ENCODE assay signal across 24 cellular contexts in the genomic region with DNA sequence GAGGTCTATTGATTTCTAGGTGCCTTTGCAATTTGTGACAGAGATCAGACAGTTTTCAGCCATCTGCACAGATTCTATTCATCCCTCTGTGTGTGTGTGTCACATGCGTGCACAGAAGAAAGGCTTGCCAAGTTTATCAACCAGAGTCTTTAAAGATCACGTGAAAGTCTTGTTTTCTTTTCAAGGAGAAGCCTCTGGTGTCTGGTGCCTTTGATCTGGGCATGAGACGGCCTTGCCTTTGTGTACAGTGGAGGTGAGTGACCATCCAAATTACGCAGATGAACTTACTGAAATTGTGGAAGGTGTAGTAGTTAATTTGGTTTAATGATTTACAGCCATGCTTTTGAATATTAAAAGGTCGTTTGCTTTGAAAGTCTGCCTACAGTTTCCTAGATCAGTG.
"Had no signal": no experiment of that assay in that cellular context is flagged by ENCODE, and none has a peak within 500 bp of the region (broad histone marks: within the 10 kb centered on the region; RNA-seq: fewer than 3 reads in every experiment).

No MANE protein-coding gene starts in this region.

- H3K27me3 Mint-ChIP-seq: activated CD4-positive, alpha-beta T cell treated with anti-CD3 and anti-CD28 coated beads, Interleukin-2, amount 10 ng/mL, durations not matched to agents 24 days and 14 days had no signal

- H3K9me3 ChIP-seq: thyroid gland had no signal

- FAIRE-seq: endometrium, urothelium cell line had no signal

- H3K4me3 Mint-ChIP-seq: activated CD4-positive, alpha-beta T cell treated with anti-CD3 and anti-CD28 coated beads, Interleukin-2, amount 10 ng/mL, durations not matched to agents 24 days and 14 days; activated CD8-positive, alpha-beta T cell treated with anti-CD3 and anti-CD28 coated beads for 36 hours; activated naive CD4-positive, alpha-beta T cell treated with anti-CD3 and anti-CD28 coated beads for 36 hours; central memory CD8-positive, alpha-beta T cell; immature natural killer cell; memory B cell; natural killer cell had no signal

- H3K4me1 Mint-ChIP-seq: central memory CD8-positive, alpha-beta T cell; immature natural killer cell; memory B cell; natural killer cell had no signal

- H3K4me3 ChIP-seq: coronary artery, gastroesophageal sphincter, heart right ventricle, thyroid gland had no signal

- H3K36me3 ChIP-seq: brain microvascular endothelial cell, gastroesophageal sphincter, heart right ventricle, thyroid gland had no signal

- H3K27ac ChIP-seq: brain microvascular endothelial cell, coronary artery, gastroesophageal sphincter, heart right ventricle, thyroid gland had no signal

- H3K27ac Mint-ChIP-seq: activated CD4-positive, alpha-beta T cell treated with anti-CD3 and anti-CD28 coated beads, Interleukin-2, amount 10 ng/mL, durations not matched to agents 24 days and 14 days; activated CD8-positive, alpha-beta T cell treated with anti-CD3 and anti-CD28 coated beads for 36 hours; activated naive CD4-positive, alpha-beta T cell treated with anti-CD3 and anti-CD28 coated beads for 36 hours; activated T-helper 2 cell treated with anti-CD3 and anti-CD28 coated beads, Interferon-gamma antibody, Interleukin-2, Interleukin-4, amounts not matched to agents 10 μg/mL and 5 μg/mL and 100 μg/mL, durations not matched to agents 14 hours and 24 hours and 36 hours; immature natural killer cell; memory B cell; natural killer cell had no signal

- H3K4me1 ChIP-seq: gastroesophageal sphincter had no signal

- DNase-seq: activated CD4-positive, alpha-beta T cell treated with anti-CD3 and anti-CD28 coated beads, Interleukin-2, amount 10 ng/mL, durations not matched to agents 24 days and 14 days; activated CD4-positive, CD25-positive, alpha-beta regulatory T cell; activated CD8-positive, alpha-beta T cell treated with anti-CD3 and anti-CD28 coated beads for 36 hours; activated naive CD4-positive, alpha-beta T cell treated with anti-CD3 and anti-CD28 coated beads for 36 hours; activated T-cell treated with anti-CD3 and anti-CD28 coated beads, Interleukin-2, amount 50 U/mL, for 1 hour; brain microvascular endothelial cell; erythroblast; heart right ventricle; immature natural killer cell; kidney glomerular epithelial cell; natural killer cell; nucleus accumbens; stimulated activated CD4-positive, alpha-beta T cell treated with anti-CD3 and anti-CD28 coated beads, Interleukin-2, amount 100 ng/mL, for 24 hours; stimulated activated naive CD4-positive, alpha-beta T cell treated with Interleukin-2 at 50 U/mL for 16 hours; T-helper 1 cell; T-helper 9 cell; thyroid gland had no signal

- H3K27me3 ChIP-seq: brain microvascular endothelial cell, gastroesophageal sphincter, heart right ventricle, thyroid gland had no signal
